In the genomic region with DNA sequence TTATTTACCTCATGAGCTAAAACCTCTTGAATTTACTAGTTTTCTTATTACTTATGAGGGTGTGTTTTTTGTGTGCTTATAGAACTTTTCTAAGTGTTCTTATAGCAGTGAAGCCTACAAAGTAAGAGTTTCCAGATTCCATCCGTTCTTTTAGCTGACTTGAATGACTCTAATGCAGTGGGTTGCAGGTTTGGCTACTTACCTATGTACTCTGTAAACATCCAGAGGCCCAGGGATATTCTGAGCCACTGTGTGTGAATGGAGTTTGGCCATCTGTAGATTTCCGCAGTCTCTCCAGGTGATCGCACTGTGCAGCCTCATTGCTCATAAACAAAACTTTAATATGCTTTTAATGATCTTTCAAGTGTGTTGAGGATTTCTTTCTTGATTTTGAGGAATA, we compare ENCODE assay signal across 16 cellular contexts.
DNase-seq lines count a peak whose midpoint lies in the region; ATAC-seq and TF ChIP-seq lines count a peak whose summit lies in the region.
"Had no signal": no experiment of that assay in that cellular context is flagged by ENCODE, and none has a peak within 500 bp of the region (broad histone marks: within the 10 kb centered on the region; RNA-seq: fewer than 3 reads in every experiment).

No MANE protein-coding gene starts in this region.

- H3K4me1 ChIP-seq in mesendoderm (ENCODE audit: control insufficient read depth, low read depth, low read length): no peaks in the 10 kb centered on the region

- H3K79me1 ChIP-seq in mesendoderm (ENCODE audit: low read length): no peaks in the 10 kb centered on the region

- DNase-seq in DMS53 (lab: John Stamatoyannopoulos, UW) (peak; percentile 13), DMS53 treated with DMSO at 0.1 percent for 48 hours (lab: John Stamatoyannopoulos, UW; ENCODE audit: unreplicated experiment) (no peak), HuH-7 (ENCODE audit: low spot score) (peak; percentile 33), mesendoderm (no peak)
- DNase-seq in effector memory CD8-positive, alpha-beta T cell: no peak
- DNase-seq in activated CD4-positive, alpha-beta T cell treated with anti-CD3 and anti-CD28 coated beads, Interleukin-2, amount 50 U/mL, for 4 hours: no peak
- DNase-seq: CD8-positive, alpha-beta T cell; COR-L47; DMS153; GF-D8; GOT3; H9 had no signal

- H3K36me3 ChIP-seq in mesendoderm (ENCODE audit: control insufficient read depth, insufficient read depth, low read length): no peaks in the 10 kb centered on the region

- H2AK5ac ChIP-seq in mesendoderm (ENCODE audit: low read length): no peak overlapping the region

- no peaks in the 10 kb centered on the region for H3K27me3 ChIP-seq in mesendoderm (ENCODE audit: insufficient read depth, low read length, poor library complexity)

- H3K4me2 ChIP-seq in mesendoderm (ENCODE audit: low read length): no peak overlapping the region

- H2BK5ac ChIP-seq in mesendoderm (ENCODE audit: low read length): no peak overlapping the region

- H3K27ac ChIP-seq in VCaP (peak overlapping the region; percentile 23), mesendoderm (ENCODE audit: low read depth, low read length) (no peak overlapping the region)
- H3K27ac ChIP-seq: 22Rv1 had no signal

- no peak overlapping the region for H3K56ac ChIP-seq in mesendoderm (ENCODE audit: low read length)

- ATAC-seq in effector memory CD8-positive, alpha-beta T cell (replicated peaks): no peak
- ATAC-seq in GM21825 (IDR thresholded peaks at IDR 0.05; ENCODE audit: unreplicated experiment): no peak
- ATAC-seq: CD8-positive, alpha-beta T cell had no signal

- H3K27me3 Mint-ChIP-seq in effector memory CD8-positive, alpha-beta T cell: no peaks in the 10 kb centered on the region

- H2BK120ac ChIP-seq in mesendoderm (ENCODE audit: low read depth, low read length): no peak overlapping the region

- no peaks in the 10 kb centered on the region for H3K4me1 Mint-ChIP-seq in effector memory CD8-positive, alpha-beta T cell (ENCODE audit: low read depth in 2 of 2)
- H3K4me1 Mint-ChIP-seq: CD14-positive monocyte had no signal

- no peak overlapping the region for H3K4me3 Mint-ChIP-seq in effector memory CD8-positive, alpha-beta T cell
- H3K4me3 Mint-ChIP-seq: CD14-positive monocyte; CD8-positive, alpha-beta T cell; H9 had no signal

- no peak overlapping the region for H3K27ac Mint-ChIP-seq in effector memory CD8-positive, alpha-beta T cell
- H3K27ac Mint-ChIP-seq: CD14-positive monocyte; CD8-positive, alpha-beta T cell had no signal

- no peak overlapping the region for H3K9ac ChIP-seq in mesendoderm (ENCODE audit: low read length)

- peak overlapping the region; percentile 55 for H3K4ac ChIP-seq in mesendoderm (ENCODE audit: low read depth, low read length)

- no peak overlapping the region for H3K23ac ChIP-seq in mesendoderm (ENCODE audit: low read length)

- H4K8ac ChIP-seq in mesendoderm (ENCODE audit: low read depth, low read length): no peak overlapping the region

- H3K79me2 ChIP-seq in mesendoderm (ENCODE audit: control insufficient read depth, insufficient read depth, low read length): no peaks in the 10 kb centered on the region

- H4K5ac ChIP-seq in mesendoderm (ENCODE audit: low read length): no peak overlapping the region

- H3K18ac ChIP-seq in mesendoderm (ENCODE audit: low read length): no peak overlapping the region

- H2BK15ac ChIP-seq in mesendoderm (replicated peaks; ENCODE audit: low read depth): no peak overlapping the region

- WGBS in mesendoderm (ENCODE audit: extremely low coverage, insufficient coverage, low lambda C conversion rate): no CpG with 5 or more reads among the region's 3 CpGs

- no peak for TF ChIP-seq CTCF in VCaP (conservative IDR thresholded peaks at IDR 0.05)

- H3K36me3 Mint-ChIP-seq in effector memory CD8-positive, alpha-beta T cell (ENCODE audit: insufficient read depth): no peaks in the 10 kb centered on the region
- H3K36me3 Mint-ChIP-seq: CD14-positive monocyte; CD8-positive, alpha-beta T cell had no signal

- no peaks in the 10 kb centered on the region for H3K9me3 Mint-ChIP-seq in effector memory CD8-positive, alpha-beta T cell
- H3K9me3 Mint-ChIP-seq: CD8-positive, alpha-beta T cell had no signal

- H3K4me3 ChIP-seq in mesendoderm (ENCODE audit: low read length): no peak overlapping the region

Comparison
In these comparisons a context has a peak if more than half of its experiments do, and no peak if none do; other contexts are left out.
1. DNase-seq: peak in DMS53 (single experiment) and HuH-7 (single experiment); none in DMS53 treated with DMSO at 0.1 percent for 48 hours (single experiment), mesendoderm (single experiment), effector memory CD8-positive, alpha-beta T cell (0 of 3) and activated CD4-positive, alpha-beta T cell treated with anti-CD3 and anti-CD28 coated beads, Interleukin-2, amount 50 U/mL, for 4 hours (0 of 2).